ENCODE assay signal across 26 cellular contexts in the genomic region with DNA sequence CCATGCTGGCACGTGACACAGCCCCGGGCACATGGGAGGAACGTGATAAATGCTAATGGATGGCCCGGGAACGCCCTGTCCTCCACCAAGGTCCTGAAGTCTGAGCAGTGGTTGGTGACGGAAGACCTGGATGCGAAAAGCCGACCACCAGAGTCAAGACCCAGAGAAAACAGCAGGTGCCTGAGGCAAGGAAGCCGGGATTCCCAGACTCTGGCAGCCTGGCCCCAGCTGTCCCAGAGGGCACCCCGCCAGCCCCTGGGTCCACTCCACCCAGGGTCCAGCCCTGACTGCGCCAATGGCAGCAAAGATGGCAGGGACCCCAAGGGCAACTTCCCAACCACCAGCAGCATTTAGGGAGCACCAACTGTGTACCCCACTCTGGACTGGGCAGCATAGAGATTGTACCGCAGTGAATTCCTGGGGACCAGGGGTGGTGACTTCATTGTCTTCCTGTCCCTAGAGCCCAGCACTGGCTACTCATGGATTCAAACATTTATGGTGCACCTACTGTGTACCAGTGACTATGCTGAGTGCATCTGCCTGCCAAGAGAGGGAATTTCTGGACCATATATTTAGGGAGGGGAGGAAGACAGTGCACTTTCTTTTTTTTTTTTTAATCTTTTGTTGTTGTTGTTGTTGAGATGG.
"Had no signal": no experiment of that assay in that cellular context is flagged by ENCODE, and none has a peak within 500 bp of the region (broad histone marks: within the 10 kb centered on the region; RNA-seq: fewer than 3 reads in every experiment).

No MANE protein-coding gene starts in this region.

- H3K9me3 Mint-ChIP-seq: natural killer cell treated with Interleukin-12 subunit alpha and Interleukin-12 subunit beta and Interleukin-15 and Interleukin-18, amount 100 ng/mL, for 72 hours; neural progenitor cell; stimulated activated effector memory CD8-positive, alpha-beta T cell treated with anti-CD3 and anti-CD28 coated beads, Interleukin-12 subunit alpha, Interleukin-12 subunit beta, amount 100 ng/mL, for 72 hours had no signal

- H3K36me3 ChIP-seq: gastrocnemius medialis, heart right ventricle, neural progenitor cell, sigmoid colon, suprapubic skin, tibial artery, upper lobe of right lung, vagina had no signal

- H3K9me3 ChIP-seq: gastrocnemius medialis, heart right ventricle, mucosa of descending colon, psoas muscle, sigmoid colon, suprapubic skin, tibial artery, upper lobe of right lung, vagina had no signal

- H3K36me3 Mint-ChIP-seq: natural killer cell treated with Interleukin-12 subunit alpha and Interleukin-12 subunit beta and Interleukin-15 and Interleukin-18, amount 100 ng/mL, for 72 hours; neural progenitor cell; stimulated activated effector memory CD8-positive, alpha-beta T cell treated with anti-CD3 and anti-CD28 coated beads, Interleukin-12 subunit alpha, Interleukin-12 subunit beta, amount 100 ng/mL, for 72 hours had no signal

- H3K27me3 ChIP-seq: gastrocnemius medialis, heart right ventricle, neural progenitor cell, sigmoid colon, suprapubic skin, upper lobe of right lung, vagina had no signal

- FAIRE-seq: endometrium, islet of Langerhans, small intestine had no signal

- H3K27ac ChIP-seq: gastrocnemius medialis, heart right ventricle, neural progenitor cell, psoas muscle, sigmoid colon, suprapubic skin, tibial artery, upper lobe of right lung, vagina had no signal

- DNase-seq: effector memory CD4-positive, alpha-beta T cell; gastrocnemius medialis; heart right ventricle; hypothalamus; kidney glomerular epithelial cell; mammary epithelial cell; mucosa of descending colon; occipital lobe; psoas muscle; retina; sigmoid colon; small intestine; stimulated activated CD4-positive, alpha-beta T cell treated with anti-CD3 and anti-CD28 coated beads, Interleukin-12 subunit alpha, Interleukin-12 subunit beta, amount 100 ng/mL, for 4 hours; stimulated activated CD4-positive, alpha-beta T cell treated with anti-CD3 and anti-CD28 coated beads, Interleukin-2, amount 100 ng/mL, for 48 hours; stimulated activated CD8-positive, alpha-beta memory T cell treated with anti-CD3 and anti-CD28 coated beads, Interleukin-4, amount 100 ng/mL, for 48 hours; stimulated activated naive CD8-positive, alpha-beta T cell treated with anti-CD3 and anti-CD28 coated beads, Interleukin-15, Interleukin-2, amounts not matched to agents 100 U/mL and 50 U/mL, for 24 hours; tibial artery; upper lobe of right lung had no signal

- H3K27ac Mint-ChIP-seq: natural killer cell treated with Interleukin-12 subunit alpha and Interleukin-12 subunit beta and Interleukin-15 and Interleukin-18, amount 100 ng/mL, for 72 hours; neural progenitor cell; stimulated activated effector memory CD8-positive, alpha-beta T cell treated with anti-CD3 and anti-CD28 coated beads, Interleukin-12 subunit alpha, Interleukin-12 subunit beta, amount 100 ng/mL, for 72 hours had no signal

- H3K4me1 ChIP-seq: psoas muscle had no signal

- H3K4me1 Mint-ChIP-seq: stimulated activated effector memory CD8-positive, alpha-beta T cell treated with anti-CD3 and anti-CD28 coated beads, Interleukin-12 subunit alpha, Interleukin-12 subunit beta, amount 100 ng/mL, for 72 hours had no signal

- H3K4me3 ChIP-seq: gastrocnemius medialis, heart right ventricle, mucosa of descending colon, neural progenitor cell, psoas muscle, sigmoid colon, suprapubic skin, tibial artery, upper lobe of right lung, vagina had no signal

- H2AFZ ChIP-seq: neural progenitor cell had no signal

- H3K4me3 Mint-ChIP-seq: natural killer cell treated with Interleukin-12 subunit alpha and Interleukin-12 subunit beta and Interleukin-15 and Interleukin-18, amount 100 ng/mL, for 72 hours; neural progenitor cell; stimulated activated effector memory CD8-positive, alpha-beta T cell treated with anti-CD3 and anti-CD28 coated beads, Interleukin-12 subunit alpha, Interleukin-12 subunit beta, amount 100 ng/mL, for 72 hours had no signal

- H3K9ac ChIP-seq: neural progenitor cell had no signal

- ATAC-seq: esophagus mucosa; gastrocnemius medialis; heart right ventricle; mucosa of descending colon; psoas muscle; stimulated activated effector memory CD8-positive, alpha-beta T cell treated with anti-CD3 and anti-CD28 coated beads, Interleukin-12 subunit alpha, Interleukin-12 subunit beta, amount 100 ng/mL, for 72 hours; stimulated activated naive CD8-positive, alpha-beta T cell treated with anti-CD3 and anti-CD28 coated beads, Interleukin-15, Interleukin-2, amounts not matched to agents 100 U/mL and 50 U/mL, for 24 hours; upper lobe of right lung had no signal

- H3K4me2 ChIP-seq: neural progenitor cell had no signal
